In genomic region chr12:22531205-22531604, GRCh38 we compare ENCODE assay signal across 23 cellular contexts. TPM values are rescaled to one million over a fixed set of nuclear protein-coding genes. Genes with fewer than 3 reads are reported as not detected.
DNase-seq lines count a peak whose midpoint lies in the region; ATAC-seq, FAIRE-seq and TF ChIP-seq lines count a peak whose summit lies in the region.
"Had no signal": no experiment of that assay in that cellular context is flagged by ENCODE, and none has a peak within 500 bp of the region (broad histone marks: within the 10 kb centered on the region; RNA-seq: fewer than 3 reads in every experiment).

No MANE protein-coding gene starts in this region.

- in situ Hi-C loops in HepG2 (cut with HindIII; ENCODE audit: extremely low pct_ligation_motif_present, low pct_unique_long_range_greater_than_20kb), result no loop called here

- H3K79me2 ChIP-seq in HepG2 (ENCODE audit: insufficient read depth, low read length), result no peaks in the 10 kb centered on the region

- no peak for TF ChIP-seq RAD21 in HepG2 (CRISPR knock-in tag; IDR thresholded peaks at IDR 0.05)

- H3K36me3 ChIP-seq in HEK293 (ENCODE audit: control insufficient read depth in 2 of 2, insufficient read depth in 1 of 2, low read length in 2 of 2) (peaks cover 53 to 58% of the 10 kb centered on the region in 2 experiments), ascending aorta (peaks cover 18 to 32% of the 10 kb centered on the region in 2 donors), HepG2 (replicated peaks in 1 of 2; ENCODE audit: control insufficient read depth in 1 of 2, insufficient read depth in 2 of 2, low read length in 2 of 2) (peaks cover 0 to 2% of the 10 kb centered on the region in 2 experiments; a peak in 3 of 5 replicates)

- CTCF ChIA-PET in HEK293 (lab: Yijun Ruan, JAX), result interaction anchor here (0.6 to 1.0 kb wide), 4 partner anchors 13 to 479 kb away, joined by 3 to 4 read pairs (median 3); partner anchors contain the start of gene C2CD5
- CTCF ChIA-PET in HepG2 (lab: Yijun Ruan, JAX; ENCODE audit: low intra/inter-chr PET ratio, low total read pairs), result no interaction called here

- ATAC-seq in HepG2, result no peak
- ATAC-seq: CD8-positive, alpha-beta T cell had no signal

- DNase-seq in GM12892 (ENCODE audit: insufficient read length) (no peak), endothelial cell (ENCODE audit: low spot score) (no peak), ascending aorta (ENCODE audit: low spot score in 2 of 2) (no peak), RCC 7860 (ENCODE audit: low spot score) (no peak), HepG2 (ENCODE audit: low spot score) (no peak)
- DNase-seq: CD4-positive, CD25-positive, alpha-beta regulatory T cell; CD8-positive, alpha-beta T cell; DMS 273 treated with DMSO at 0.1 percent for 48 hours; DMS79; EL; GDM1; GM23248; H7; HCEC 1CT; HFFc6 had no signal

- H3K9me3 ChIP-seq in HEK293 (ENCODE audit: control insufficient read depth, insufficient read depth, low read depth, low read length) (no peaks in the 10 kb centered on the region), ascending aorta (no peaks in the 10 kb centered on the region), HepG2 (ENCODE audit: low read length) (no peaks in the 10 kb centered on the region)

- FAIRE-seq in GM12892 (lab: Jason Lieb, UNC) (peak; percentile 77), RCC 7860 (lab: Jason Lieb, UNC) (no peak), HepG2 (lab: Jason Lieb, UNC) (no peak)
- FAIRE-seq: D721Med, GM12891, GM19239, H1 had no signal

- TF ChIP-seq CTCF in HEK293 (tag by site-specific recombination; IDR thresholded peaks at IDR 0.05), result no peak
- no peak for TF ChIP-seq CTCF in endothelial cell (IDR thresholded peaks at IDR 0.05; ENCODE audit: unreplicated experiment)
- TF ChIP-seq CTCF in ascending aorta (IDR thresholded peaks at IDR 0.05), result no peak
- no peak for TF ChIP-seq CTCF in HepG2 (CRISPR knock-in tag; IDR thresholded peaks at IDR 0.05)

- H3K27ac ChIP-seq in HEK293 (ENCODE audit: extremely low read depth, low read depth, low read length) (no peak overlapping the region), ascending aorta (no peak overlapping the region), HepG2 (ENCODE audit: extremely low read length, insufficient read depth, low read length) (no peak overlapping the region)
- H3K27ac ChIP-seq: BLaER1, C4-2B, GM23248 had no signal

- H3K27ac Mint-ChIP-seq in endothelial cell (ENCODE audit: unreplicated experiment), result no peak overlapping the region
- H3K27ac Mint-ChIP-seq: B cell; CD8-positive, alpha-beta T cell; HFFc6 had no signal

- WGBS in HepG2 (ENCODE audit: low lambda C conversion rate), result 98% methylated on average over 2 of the region's 2 CpGs

- H3K4me3 ChIP-seq in HEK293 (ENCODE audit: low read depth, low read length) (no peak overlapping the region), ascending aorta (no peak overlapping the region), HepG2 (replicated peaks in 1 of 3; ENCODE audit: insufficient read depth in 1 of 3, low read depth in 2 of 3, low read length in 3 of 3) (no peak overlapping the region)
- H3K4me3 ChIP-seq: BLaER1, GM23248 had no signal

- no TSS peak for BruUV-seq in HepG2 (replicated peaks; lab: Mats Ljungman, UMichigan)

- H2AFZ ChIP-seq in HepG2 (ENCODE audit: low read length), result no peak overlapping the region
- H2AFZ ChIP-seq: GM23248 had no signal

- H3K4me2 ChIP-seq in HepG2 (ENCODE audit: low read depth, low read length), result no peak overlapping the region
- H3K4me2 ChIP-seq: BLaER1 had no signal

- H3K9me3 Mint-ChIP-seq in endothelial cell (ENCODE audit: unreplicated experiment), result no peaks in the 10 kb centered on the region
- H3K9me3 Mint-ChIP-seq: CD4-positive, CD25-positive, alpha-beta regulatory T cell; CD8-positive, alpha-beta T cell had no signal

- no peak overlapping the region for H3K9ac ChIP-seq in HepG2 (ENCODE audit: insufficient read depth, low read depth, low read length)
- H3K9ac ChIP-seq: BLaER1, GM23248 had no signal

- peak overlapping the region; percentile 28 for H3K4me3 Mint-ChIP-seq in endothelial cell (ENCODE audit: unreplicated experiment)
- H3K4me3 Mint-ChIP-seq: B cell; CD4-positive, CD25-positive, alpha-beta regulatory T cell; CD8-positive, alpha-beta T cell; HFFc6 had no signal

- H4K20me1 ChIP-seq in HepG2 (ENCODE audit: insufficient read depth, low read length), result no peaks in the 10 kb centered on the region

- H3K27me3 ChIP-seq in ascending aorta (no peaks in the 10 kb centered on the region), HepG2 (ENCODE audit: control insufficient read depth in 1 of 2, insufficient read depth in 2 of 2, low read length in 2 of 2) (no peaks in the 10 kb centered on the region)
- H3K27me3 ChIP-seq: BLaER1 had no signal

- POLR2A ChIA-PET in HEK293 (lab: Yijun Ruan, JAX), result no interaction called here
- POLR2A ChIA-PET in HepG2 (lab: Yijun Ruan, JAX), result interaction anchor here (1.4 kb wide), 1 partner anchor 13 kb away, joined by 5 read pairs; the partner anchor contains the start of gene C2CD5

- peaks cover 23% of the 10 kb centered on the region for H3K36me3 Mint-ChIP-seq in endothelial cell (ENCODE audit: low read depth, unreplicated experiment)

- TF ChIP-seq POLR2A in GM12892 (IDR thresholded peaks at IDR 0.05; ENCODE audit: low read depth, low read length), result no peak
- TF ChIP-seq POLR2A in HepG2 (IDR thresholded peaks at IDR 0.05; ENCODE audit: insufficient read depth in 1 of 2, low read depth in 2 of 2, low read length in 2 of 2), result no peak

- TF ChIP-seq EP300 in HepG2 (IDR thresholded peaks at IDR 0.05; ENCODE audit: low read depth in 2 of 2, low read length in 2 of 2), result no peak
- TF ChIP-seq EP300 in HepG2 (CRISPR knock-in tag; IDR thresholded peaks at IDR 0.05; ENCODE audit: borderline replicate concordance), result no peak

- no peaks in the 10 kb centered on the region for H3K4me1 Mint-ChIP-seq in endothelial cell (ENCODE audit: unreplicated experiment)

- intact Hi-C loops in ascending aorta (cut with DNase I) (no loop called here), HepG2 (cut with micrococcal nuclease; ENCODE audit: unreplicated experiment) (no loop called here)

- no peaks in the 10 kb centered on the region for H3K27me3 Mint-ChIP-seq in endothelial cell (ENCODE audit: unreplicated experiment)
- H3K27me3 Mint-ChIP-seq: B cell; CD4-positive, CD25-positive, alpha-beta regulatory T cell had no signal

- H3K4me1 ChIP-seq in HEK293 (ENCODE audit: control insufficient read depth, insufficient read depth, low read length) (no peaks in the 10 kb centered on the region), ascending aorta (no peaks in the 10 kb centered on the region), HepG2 (ENCODE audit: insufficient read depth, low read length) (no peaks in the 10 kb centered on the region)

TF ChIP-seq in HEK293, 187 proteins besides CTCF, POLR2A, EP300 and RAD21 (continues in another document):
- TF ChIP-seq ZNF624 (tag by site-specific recombination; IDR thresholded peaks at IDR 0.05) (no peak), SETDB1 (IDR thresholded peaks at IDR 0.05; ENCODE audit: insufficient read length, low read length) (peak; percentile 57), TRIM28 (IDR thresholded peaks at IDR 0.05; ENCODE audit: borderline replicate concordance, low read length) (0 out of 2 replicates have a peak, but pooled peaks have one; percentile 44), ZFP41 (tag by site-specific recombination; IDR thresholded peaks at IDR 0.05; ENCODE audit: borderline replicate concordance) (no peak), ZNF560 (tag by site-specific recombination; IDR thresholded peaks at IDR 0.05; ENCODE audit: borderline replicate concordance) (no peak)

TF ChIP-seq in HepG2, 621 proteins besides CTCF, POLR2A, EP300 and RAD21 (continues in another document):
- TF ChIP-seq MBNL3 (CRISPR knock-in tag; conservative IDR thresholded peaks at IDR 0.05) (no peak), MAX (IDR thresholded peaks at IDR 0.05) (no peak), EZH2 (conservative IDR thresholded peaks at IDR 0.05; ENCODE audit: low read depth, low read length) (no peak), NR2F1 (CRISPR knock-in tag; IDR thresholded peaks at IDR 0.05) (no peak), ZNF33B (CRISPR knock-in tag; IDR thresholded peaks at IDR 0.05) (no peak), ZFAT (CRISPR knock-in tag; conservative IDR thresholded peaks at IDR 0.05) (no peak), KLF11 (CRISPR knock-in tag; IDR thresholded peaks at IDR 0.05) (no peak), ERF (CRISPR knock-in tag; IDR thresholded peaks at IDR 0.05) (no peak), PAWR (CRISPR knock-in tag; IDR thresholded peaks at IDR 0.05; ENCODE audit: borderline replicate concordance) (no peak), ZNF672 (CRISPR knock-in tag; IDR thresholded peaks at IDR 0.05) (no peak)

RNA-seq across cellular contexts. Expression of gene C2CD5, which starts 13.1 kb away (rescaled TPM):
- polyA plus RNA-seq in GM12892 (2012; ENCODE audit: missing spikeins), result 21.7 TPM
- total RNA-seq in endothelial cell (ENCODE audit: unreplicated experiment) (22.4 TPM), ascending aorta (34.7 TPM), HepG2 (2016; rRNA removed; fragmentation: Illumina TruSeq; extraction: Trizol) (14.6 and 24.2 TPM in 2 replicates)
- total RNA-seq in HepG2 (2016; cell fraction: cytosol; rRNA removed; fragmentation: Illumina TruSeq; extraction: Trizol; ENCODE audit: low read depth), result 7.2 and 9.7 TPM in 2 replicates
- total RNA-seq in HepG2 (2016; cell fraction: insoluble cytoplasmic fraction; rRNA removed; fragmentation: Illumina TruSeq; extraction: Trizol), result 13.3 and 25.9 TPM in 2 replicates
- total RNA-seq in HepG2 (2016; cell fraction: membrane; rRNA removed; fragmentation: Illumina TruSeq; extraction: Trizol), result 12.3 and 12.9 TPM in 2 replicates
- total RNA-seq in HepG2 (2016; cell fraction: nucleus; rRNA removed; fragmentation: Illumina TruSeq; extraction: Trizol), result 23.8 and 28.1 TPM in 2 replicates
- polyA plus RNA-seq in HepG2 (2011; rRNA removed), result 11.1 and 12.6 TPM in 2 replicates
- polyA plus RNA-seq in HepG2 (2011; cell fraction: cytosol; rRNA removed), result 5.4 and 8.3 TPM in 2 replicates
- 11.0 and 11.7 TPM in 2 replicates for polyA plus RNA-seq in HepG2 (2011; cell fraction: nucleus; rRNA removed)
- 10.3 and 14.3 TPM in 2 replicates for polyA plus RNA-seq in HepG2 (2012)
- polyA plus RNA-seq in HepG2 (2016; cell fraction: cytosol; fragmentation: Illumina TruSeq; extraction: Trizol; ENCODE audit: low read depth), result 1.2 and 1.4 TPM in 2 replicates
- polyA plus RNA-seq in HepG2 (2016; cell fraction: insoluble cytoplasmic fraction; fragmentation: Illumina TruSeq; extraction: Trizol; ENCODE audit: low read depth), result 24.1 and 28.0 TPM in 2 replicates
- 6.2 and 6.6 TPM in 2 replicates for polyA plus RNA-seq in HepG2 (2016; cell fraction: membrane; fragmentation: Illumina TruSeq; extraction: Trizol; ENCODE audit: low read depth)
- polyA plus RNA-seq in HepG2 (2016; cell fraction: nucleus; fragmentation: Illumina TruSeq; extraction: Trizol; ENCODE audit: insufficient read depth, low read depth), result 31.5 and 34.4 TPM in 2 replicates
- 11.9 and 19.2 TPM in 2 replicates for polyA minus RNA-seq in HepG2 (2011; rRNA and poly(A)+ RNA removed; ENCODE audit: low replicate concordance)
- 11.8 and 14.7 TPM in 2 replicates for polyA minus RNA-seq in HepG2 (2011; cell fraction: cytosol; rRNA and poly(A)+ RNA removed)
- 65.8 and 70.3 TPM in 2 replicates for polyA minus RNA-seq in HepG2 (2011; cell fraction: nucleus; rRNA and poly(A)+ RNA removed)
